ENCODE assay signal across 31 cellular contexts in genomic region chr6:24374612-24375011, GRCh38. TPM values are rescaled to one million over a fixed set of nuclear protein-coding genes. Genes with fewer than 3 reads are reported as not detected.
"Had no signal": no experiment of that assay in that cellular context is flagged by ENCODE, and none has a peak within 500 bp of the region (broad histone marks: within the 10 kb centered on the region; RNA-seq: fewer than 3 reads in every experiment).

No MANE protein-coding gene starts in this region.

- H3K79me2 ChIP-seq: hepatocyte had no signal

- H3K27me3 ChIP-seq: body of pancreas, esophagus squamous epithelium, gastroesophageal sphincter, hepatocyte had no signal

- H3K4me3 ChIP-seq: body of pancreas, esophagus squamous epithelium, gastroesophageal sphincter, heart right ventricle, hepatocyte had no signal

- H3K36me3 ChIP-seq: esophagus squamous epithelium, gastroesophageal sphincter, heart right ventricle had no signal

- ATAC-seq: activated T-cell treated with anti-CD3 and anti-CD28 coated beads, Interleukin-2, amount 50 U/mL, for 72 hours; body of pancreas; gastroesophageal sphincter; heart right ventricle had no signal

- FAIRE-seq: colon, endometrium, endothelial cell of umbilical vein had no signal

- H3K4me2 ChIP-seq: hepatocyte had no signal

- H2AFZ ChIP-seq: hepatocyte had no signal

- DNase-seq: activated CD4-positive, alpha-beta memory T cell treated with anti-CD3 and anti-CD28 coated beads, Interleukin-2, amount 10 ng/mL, durations not matched to agents 7 days and 5 days; activated CD4-positive, alpha-beta T cell treated with anti-CD3 and anti-CD28 coated beads for 1 hour; activated CD4-positive, alpha-beta T cell treated with anti-CD3 and anti-CD28 coated beads for 4 hours; activated CD4-positive, alpha-beta T cell treated with anti-CD3 and anti-CD28 coated beads, Interleukin-2, amount 10 ng/mL, durations not matched to agents 7 days and 5 days; activated CD4-positive, alpha-beta T cell treated with anti-CD3 and anti-CD28 coated beads, Interleukin-2, amount 50 U/mL, for 4 hours; activated CD8-positive, alpha-beta memory T cell treated with anti-CD3 and anti-CD28 coated beads, Interleukin-2, amount 50 U/mL, for 48 hours; activated effector memory CD4-positive, alpha-beta T cell treated with Interleukin-2 at 50 U/mL for 16 hours; activated gamma-delta T cell treated with Interleukin-2 at 50 U/mL for 16 hours; activated naive CD4-positive, alpha-beta T cell treated with anti-CD3 and anti-CD28 coated beads, Interleukin-2, amount 50 U/mL, for 16 hours; activated naive CD4-positive, alpha-beta T cell treated with Interleukin-2 at 50 U/mL for 16 hours; activated T-cell treated with anti-CD3 and anti-CD28 coated beads for 4 hours; activated T-cell treated with anti-CD3 and anti-CD28 coated beads, Interleukin-2, amount 50 U/mL, for 24 hours; activated T-cell treated with anti-CD3 and anti-CD28 coated beads, Interleukin-2, amount 50 U/mL, for 72 hours; amniotic stem cell; aorta; body of pancreas; caudate nucleus; cortex of kidney; dermis blood vessel endothelial cell; effector CD8-positive, alpha-beta T cell; esophagus squamous epithelium; foreskin melanocyte; heart right ventricle; T-helper 2 cell had no signal

- H3K9me3 ChIP-seq: body of pancreas, esophagus squamous epithelium had no signal

- H3K4me1 ChIP-seq: body of pancreas, esophagus squamous epithelium, gastroesophageal sphincter, heart right ventricle had no signal

- H3K27ac ChIP-seq: body of pancreas, epithelial cell of prostate, esophagus squamous epithelium, gastroesophageal sphincter, heart right ventricle, hepatocyte had no signal

RNA-seq across cellular contexts. Expression of gene DCDC2, which starts 16.8 kb away (rescaled TPM):
- total RNA-seq: activated CD4-positive, alpha-beta memory T cell treated with anti-CD3 and anti-CD28 coated beads, Interleukin-2, amount 10 ng/mL, durations not matched to agents 7 days and 5 days; activated CD4-positive, alpha-beta T cell treated with anti-CD3 and anti-CD28 coated beads, Interleukin-2, amount 10 ng/mL, durations not matched to agents 7 days and 5 days; aorta; endothelial cell of umbilical vein; fibroblast of lung had no signal
- polyA plus RNA-seq: endothelial cell of umbilical vein, heart right ventricle had no signal
